Comparison of ENCODE assay signal across 1 cellular context in genomic region chr1:154936416-154937050, GRCh38.
TF ChIP-seq lines count a peak whose summit lies in the region.

PMVK (minus strand) TSS chr1:154936719; CDS start chr1:154936685, 34 bp downstream.

TF ChIP-seq in HepG2, 621 proteins besides CTCF, POLR2A, EP300 and RAD21 (continued from another document and continues in another):
- TF ChIP-seq, protein P1, sequence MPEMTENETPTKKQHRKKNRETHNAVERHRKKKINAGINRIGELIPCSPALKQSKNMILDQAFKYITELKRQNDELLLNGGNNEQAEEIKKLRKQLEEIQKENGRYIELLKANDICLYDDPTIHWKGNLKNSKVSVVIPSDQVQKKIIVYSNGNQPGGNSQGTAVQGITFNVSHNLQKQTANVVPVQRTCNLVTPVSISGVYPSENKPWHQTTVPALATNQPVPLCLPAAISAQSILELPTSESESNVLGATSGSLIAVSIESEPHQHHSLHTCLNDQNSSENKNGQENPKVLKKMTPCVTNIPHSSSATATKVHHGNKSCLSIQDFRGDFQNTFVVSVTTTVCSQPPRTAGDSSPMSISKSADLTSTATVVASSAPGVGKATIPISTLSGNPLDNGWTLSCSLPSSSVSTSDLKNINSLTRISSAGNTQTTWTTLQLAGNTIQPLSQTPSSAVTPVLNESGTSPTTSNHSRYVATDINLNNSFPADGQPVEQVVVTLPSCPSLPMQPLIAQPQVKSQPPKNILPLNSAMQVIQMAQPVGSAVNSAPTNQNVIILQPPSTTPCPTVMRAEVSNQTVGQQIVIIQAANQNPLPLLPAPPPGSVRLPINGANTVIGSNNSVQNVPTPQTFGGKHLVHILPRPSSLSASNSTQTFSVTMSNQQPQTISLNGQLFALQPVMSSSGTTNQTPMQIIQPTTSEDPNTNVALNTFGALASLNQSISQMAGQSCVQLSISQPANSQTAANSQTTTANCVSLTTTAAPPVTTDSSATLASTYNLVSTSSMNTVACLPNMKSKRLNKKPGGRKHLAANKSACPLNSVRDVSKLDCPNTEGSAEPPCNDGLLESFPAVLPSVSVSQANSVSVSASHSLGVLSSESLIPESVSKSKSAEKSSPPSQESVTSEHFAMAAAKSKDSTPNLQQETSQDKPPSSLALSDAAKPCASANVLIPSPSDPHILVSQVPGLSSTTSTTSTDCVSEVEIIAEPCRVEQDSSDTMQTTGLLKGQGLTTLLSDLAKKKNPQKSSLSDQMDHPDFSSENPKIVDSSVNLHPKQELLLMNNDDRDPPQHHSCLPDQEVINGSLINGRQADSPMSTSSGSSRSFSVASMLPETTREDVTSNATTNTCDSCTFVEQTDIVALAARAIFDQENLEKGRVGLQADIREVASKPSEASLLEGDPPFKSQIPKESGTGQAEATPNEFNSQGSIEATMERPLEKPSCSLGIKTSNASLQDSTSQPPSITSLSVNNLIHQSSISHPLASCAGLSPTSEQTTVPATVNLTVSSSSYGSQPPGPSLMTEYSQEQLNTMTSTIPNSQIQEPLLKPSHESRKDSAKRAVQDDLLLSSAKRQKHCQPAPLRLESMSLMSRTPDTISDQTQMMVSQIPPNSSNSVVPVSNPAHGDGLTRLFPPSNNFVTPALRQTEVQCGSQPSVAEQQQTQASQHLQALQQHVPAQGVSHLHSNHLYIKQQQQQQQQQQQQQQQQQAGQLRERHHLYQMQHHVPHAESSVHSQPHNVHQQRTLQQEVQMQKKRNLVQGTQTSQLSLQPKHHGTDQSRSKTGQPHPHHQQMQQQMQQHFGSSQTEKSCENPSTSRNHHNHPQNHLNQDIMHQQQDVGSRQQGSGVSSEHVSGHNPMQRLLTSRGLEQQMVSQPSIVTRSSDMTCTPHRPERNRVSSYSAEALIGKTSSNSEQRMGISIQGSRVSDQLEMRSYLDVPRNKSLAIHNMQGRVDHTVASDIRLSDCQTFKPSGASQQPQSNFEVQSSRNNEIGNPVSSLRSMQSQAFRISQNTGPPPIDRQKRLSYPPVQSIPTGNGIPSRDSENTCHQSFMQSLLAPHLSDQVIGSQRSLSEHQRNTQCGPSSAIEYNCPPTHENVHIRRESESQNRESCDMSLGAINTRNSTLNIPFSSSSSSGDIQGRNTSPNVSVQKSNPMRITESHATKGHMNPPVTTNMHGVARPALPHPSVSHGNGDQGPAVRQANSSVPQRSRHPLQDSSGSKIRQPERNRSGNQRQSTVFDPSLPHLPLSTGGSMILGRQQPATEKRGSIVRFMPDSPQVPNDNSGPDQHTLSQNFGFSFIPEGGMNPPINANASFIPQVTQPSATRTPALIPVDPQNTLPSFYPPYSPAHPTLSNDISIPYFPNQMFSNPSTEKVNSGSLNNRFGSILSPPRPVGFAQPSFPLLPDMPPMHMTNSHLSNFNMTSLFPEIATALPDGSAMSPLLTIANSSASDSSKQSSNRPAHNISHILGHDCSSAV (CRISPR knock-in tag; IDR thresholded peaks at IDR 0.05; ENCODE audit: borderline replicate concordance) = no peak; the same call in 1 of the 2 replicates
- TF ChIP-seq ZHX2 (IDR thresholded peaks at IDR 0.05; ENCODE audit: low read depth) (peak; percentile 74; the same call in 1 of the 2 replicates), ZHX2 (CRISPR knock-in tag; IDR thresholded peaks at IDR 0.05; ENCODE audit: borderline replicate concordance) (no peak), MYNN (CRISPR knock-in tag; IDR thresholded peaks at IDR 0.05; ENCODE audit: low read depth) (peak; percentile 94), THYN1 (CRISPR knock-in tag; IDR thresholded peaks at IDR 0.05; ENCODE audit: borderline replicate concordance, low read depth) (peak; percentile 67; the same call in 1 of the 2 replicates), ZNF740 (CRISPR knock-in tag; IDR thresholded peaks at IDR 0.05) (peak; percentile 96), ARNTL (CRISPR knock-in tag; IDR thresholded peaks at IDR 0.05) (peak; percentile 94), NFRKB (IDR thresholded peaks at IDR 0.05) (no peak), HHEX (CRISPR knock-in tag; IDR thresholded peaks at IDR 0.05) (no peak), GFI1 (CRISPR knock-in tag; IDR thresholded peaks at IDR 0.05; ENCODE audit: borderline replicate concordance) (peak; percentile 90), GABPA (IDR thresholded peaks at IDR 0.05; ENCODE audit: low read depth, low read length) (peak; percentile 45), GABPA (CRISPR knock-in tag; IDR thresholded peaks at IDR 0.05; ENCODE audit: low read depth) (peak; percentile 75), MED1 (CRISPR knock-in tag; IDR thresholded peaks at IDR 0.05) (peak; percentile 93), ZNF710 (CRISPR knock-in tag; IDR thresholded peaks at IDR 0.05; ENCODE audit: borderline replicate concordance) (peak; percentile 92), HOXA7 (CRISPR knock-in tag; IDR thresholded peaks at IDR 0.05) (no peak; the same call in 1 of the 2 replicates), ZBTB3 (CRISPR knock-in tag; IDR thresholded peaks at IDR 0.05; ENCODE audit: borderline replicate concordance, low read depth) (peak; percentile 98), ZNF788 (CRISPR knock-in tag; IDR thresholded peaks at IDR 0.05; ENCODE audit: borderline replicate concordance) (peak; percentile 93), ZZZ3 (CRISPR knock-in tag; IDR thresholded peaks at IDR 0.05; ENCODE audit: borderline replicate concordance) (peak; percentile 94), ZNF558 (CRISPR knock-in tag; IDR thresholded peaks at IDR 0.05; ENCODE audit: borderline replicate concordance) (peak; percentile 98; the same call in 1 of the 2 replicates), HOXA5 (CRISPR knock-in tag; IDR thresholded peaks at IDR 0.05) (peak; percentile 90)
- TF ChIP-seq, protein P2, sequence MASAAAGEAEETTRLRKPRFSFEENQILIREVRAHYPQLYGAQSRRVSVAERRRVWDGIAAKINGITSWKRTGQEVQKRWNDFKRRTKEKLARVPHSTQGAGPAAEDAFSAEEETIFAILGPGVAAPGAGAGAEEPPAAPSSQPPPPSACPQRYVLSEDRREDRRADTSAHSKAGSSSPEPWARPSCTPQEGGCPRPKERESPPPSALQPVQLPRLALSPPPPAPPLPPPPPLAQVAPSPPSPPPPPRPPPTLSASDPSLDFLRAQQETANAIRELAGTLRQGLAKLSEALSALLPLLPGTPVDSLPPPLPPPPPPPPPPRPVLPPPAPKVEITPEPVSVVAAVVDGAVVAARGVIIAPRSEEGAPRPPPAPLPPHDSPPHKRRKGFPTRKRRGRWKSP (CRISPR knock-in tag; IDR thresholded peaks at IDR 0.05) = peak; percentile 88
- TF ChIP-seq, protein P3, sequence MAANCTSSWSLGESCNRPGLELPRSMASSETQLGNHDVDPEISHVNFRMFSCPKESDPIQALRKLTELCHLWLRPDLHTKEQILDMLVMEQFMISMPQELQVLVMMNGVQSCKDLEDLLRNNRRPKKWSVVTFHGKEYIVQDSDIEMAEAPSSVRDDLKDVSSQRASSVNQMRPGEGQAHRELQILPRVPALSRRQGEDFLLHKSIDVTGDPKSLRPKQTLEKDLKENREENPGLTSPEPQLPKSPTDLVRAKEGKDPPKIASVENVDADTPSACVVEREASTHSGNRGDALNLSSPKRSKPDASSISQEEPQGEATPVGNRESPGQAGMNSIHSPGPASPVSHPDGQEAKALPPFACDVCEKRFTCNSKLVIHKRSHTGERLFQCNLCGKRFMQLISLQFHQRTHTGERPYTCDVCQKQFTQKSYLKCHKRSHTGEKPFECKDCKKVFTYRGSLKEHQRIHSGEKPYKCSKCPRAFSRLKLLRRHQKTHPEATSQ (CRISPR knock-in tag; IDR thresholded peaks at IDR 0.05; ENCODE audit: borderline replicate concordance) = peak; percentile 98
- TF ChIP-seq, protein P4, sequence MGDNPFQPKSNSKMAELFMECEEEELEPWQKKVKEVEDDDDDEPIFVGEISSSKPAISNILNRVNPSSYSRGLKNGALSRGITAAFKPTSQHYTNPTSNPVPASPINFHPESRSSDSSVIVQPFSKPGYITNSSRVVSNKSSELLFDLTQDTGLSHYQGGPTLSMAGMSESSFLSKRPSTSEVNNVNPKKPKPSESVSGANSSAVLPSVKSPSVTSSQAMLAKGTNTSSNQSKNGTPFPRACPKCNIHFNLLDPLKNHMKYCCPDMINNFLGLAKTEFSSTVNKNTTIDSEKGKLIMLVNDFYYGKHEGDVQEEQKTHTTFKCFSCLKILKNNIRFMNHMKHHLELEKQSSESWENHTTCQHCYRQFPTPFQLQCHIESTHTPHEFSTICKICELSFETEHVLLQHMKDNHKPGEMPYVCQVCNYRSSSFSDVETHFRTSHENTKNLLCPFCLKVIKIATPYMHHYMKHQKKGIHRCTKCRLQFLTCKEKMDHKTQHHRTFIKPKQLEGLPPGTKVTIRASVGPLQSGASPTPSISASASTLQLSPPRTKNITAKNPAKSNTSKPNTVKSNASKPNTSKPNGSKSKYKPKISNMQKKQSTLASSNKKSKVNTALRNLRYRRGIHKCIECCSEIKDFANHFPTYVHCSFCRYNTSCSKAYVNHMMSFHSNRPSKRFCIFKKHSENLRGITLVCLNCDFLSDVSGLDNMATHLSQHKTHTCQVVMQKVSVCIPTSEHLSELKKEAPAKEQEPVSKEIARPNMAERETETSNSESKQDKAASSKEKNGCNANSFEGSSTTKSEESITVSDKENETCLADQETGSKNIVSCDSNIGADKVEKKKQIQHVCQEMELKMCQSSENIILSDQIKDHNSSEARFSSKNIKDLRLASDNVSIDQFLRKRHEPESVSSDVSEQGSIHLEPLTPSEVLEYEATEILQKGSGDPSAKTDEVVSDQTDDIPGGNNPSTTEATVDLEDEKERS (CRISPR knock-in tag; IDR thresholded peaks at IDR 0.05) = peak; percentile 99
